8 cellular contexts compared by ENCODE assay signal in genomic region chr9:35603506-35603985, GRCh38. TPM values are rescaled to one million over a fixed set of nuclear protein-coding genes. Genes with fewer than 3 reads are reported as not detected.
DNase-seq lines count a peak whose midpoint lies in the region; ATAC-seq and TF ChIP-seq lines count a peak whose summit lies in the region.

No MANE protein-coding gene starts in this region.

- in situ Hi-C loops in gastrocnemius medialis (cut with MboI; ENCODE audit: low sequenced_read_pairs in 4 of 4) (no loop called here), GM13976 (cut with MboI; ENCODE audit: low sequenced_read_pairs, unreplicated experiment) (no loop called here)

- H3K36me3 Mint-ChIP-seq in activated naive CD8-positive, alpha-beta T cell = peaks cover 3% of the 10 kb centered on the region

- ATAC-seq in right cardiac atrium = peak; percentile 12 to 39
- peak; percentile 62 to 63 for ATAC-seq in gastrocnemius medialis

- no peak for TF ChIP-seq CTCF in gastrocnemius medialis (IDR thresholded peaks at IDR 0.05 in 4 of 5, conservative IDR thresholded peaks at IDR 0.05 in 1 of 5)
- TF ChIP-seq CTCF in GM13976 (IDR thresholded peaks at IDR 0.05; ENCODE audit: borderline replicate concordance, control extremely low read depth, extremely low read depth, insufficient read depth, missing control alignments) = no peak

- intact Hi-C loops in right cardiac atrium (cut with DNase I) (no loop called here), gastrocnemius medialis (cut with DNase I; ENCODE audit: low total_unique reads) (loop anchor here (5.0 kb wide), 2 partner anchors 209 to 531 kb away; partner anchors contain the start of genes SPAG8 and VCP)

- peak; percentile 79 for DNase-seq in MG63
- peak; percentile 78 to 87 (median 82) for DNase-seq in right cardiac atrium
- DNase-seq in gastrocnemius medialis = peak; percentile 79 to 88
- no peak for DNase-seq in central memory CD4-positive, alpha-beta T cell
- DNase-seq in kidney tubule cell (ENCODE audit: low spot score) = no peak
- no peak for DNase-seq in GM13976 (ENCODE audit: low spot score)

- WGBS in right cardiac atrium = 1% methylated on average over 18 of the region's 18 CpGs

- TF ChIP-seq POLR2A in gastrocnemius medialis (IDR thresholded peaks at IDR 0.05) = no peak

- H3K27me3 ChIP-seq in MG63 (no peaks in the 10 kb centered on the region), right cardiac atrium (ENCODE audit: control insufficient read depth, insufficient read depth) (no peaks in the 10 kb centered on the region), gastrocnemius medialis (no peaks in the 10 kb centered on the region)

- H3K27me3 Mint-ChIP-seq in activated naive CD8-positive, alpha-beta T cell = no peaks in the 10 kb centered on the region

- H3K9ac ChIP-seq in ES-I3 (ENCODE audit: low read depth, low read length) = peak overlapping the region; percentile 72

- H3K4me1 Mint-ChIP-seq in activated naive CD8-positive, alpha-beta T cell (ENCODE audit: low read depth) = peaks cover 31% of the 10 kb centered on the region

- H3K4me1 ChIP-seq in ES-I3 (ENCODE audit: insufficient read depth, low read length) (peaks cover 2% of the 10 kb centered on the region; the same call in 1 of the 2 replicates), right cardiac atrium (ENCODE audit: control insufficient read depth, insufficient read depth, low read length) (no peaks in the 10 kb centered on the region), gastrocnemius medialis (peaks cover 33 to 45% of the 10 kb centered on the region in 2 donors)

- peak overlapping the region; percentile 50 for H3K4me3 ChIP-seq in MG63
- H3K4me3 ChIP-seq in right cardiac atrium (ENCODE audit: low read length) = peak overlapping the region; percentile 33
- peak overlapping the region; percentile 51 to 75 (median 62) for H3K4me3 ChIP-seq in gastrocnemius medialis

- H3K9me3 Mint-ChIP-seq in activated naive CD8-positive, alpha-beta T cell (ENCODE audit: low read depth) = no peaks in the 10 kb centered on the region

- H3K27ac ChIP-seq in right cardiac atrium (ENCODE audit: low read length) (peak overlapping the region; percentile 71), gastrocnemius medialis (peak overlapping the region; percentile 93 to 99 (median 99))

- peak overlapping the region; percentile 98 for H3K27ac Mint-ChIP-seq in activated naive CD8-positive, alpha-beta T cell

- no peaks in the 10 kb centered on the region; the same call in 1 of the 2 replicates for H3K36me3 ChIP-seq in ES-I3 (ENCODE audit: insufficient read depth, low read length)
- H3K36me3 ChIP-seq in MG63 = peaks cover 28% of the 10 kb centered on the region
- peaks cover 0 to 9% of the 10 kb centered on the region in 2 donors for H3K36me3 ChIP-seq in gastrocnemius medialis

- H3K9me3 ChIP-seq in ES-I3 (ENCODE audit: control insufficient read depth, insufficient read depth, low read length) = no peaks in the 10 kb centered on the region
- H3K9me3 ChIP-seq in MG63 = no peaks in the 10 kb centered on the region
- no peaks in the 10 kb centered on the region for H3K9me3 ChIP-seq in right cardiac atrium (ENCODE audit: control insufficient read depth, low read length)
- H3K9me3 ChIP-seq in gastrocnemius medialis = no peaks in the 10 kb centered on the region

- peak overlapping the region; percentile 97 for H3K4me3 Mint-ChIP-seq in activated naive CD8-positive, alpha-beta T cell

RNA-seq across cellular contexts. Expression of gene TESK1, which starts 1.5 kb away (rescaled TPM):
- total RNA-seq in MG63 (2014; rRNA removed; shearing (Covaris generic); ENCODE audit: low replicate concordance) = 17.4 and 21.5 TPM in 2 replicates
- total RNA-seq in right cardiac atrium = 10 to 100 TPM; 25.0 to 35.3 (median 27.4) TPM
- polyA plus RNA-seq in right cardiac atrium = 30.5 TPM
- total RNA-seq in gastrocnemius medialis = 100 to 1,000 TPM in 1 of 4 donors, 10 to 100 TPM in 3; 48.1 to 108 (median 65.4) TPM

RNA-seq across cellular contexts. Expression of gene CD72, which starts 14.7 kb away (rescaled TPM):
- 0.47 and 0.86 TPM in 2 replicates for total RNA-seq in MG63 (2014; rRNA removed; shearing (Covaris generic); ENCODE audit: low replicate concordance)
- total RNA-seq in right cardiac atrium (under 1 TPM; 0.58 to 0.68 (median 0.60) TPM), gastrocnemius medialis (10 to 100 TPM in 1 of 4 donors, under 1 TPM in 3; 0.40 to 18.3 (median 0.68) TPM)
- polyA plus RNA-seq in right cardiac atrium = 0.66 TPM

RNA-seq across cellular contexts. Expression of gene SIT1, which starts 47.2 kb away (rescaled TPM):
- total RNA-seq in MG63 (2014; rRNA removed; shearing (Covaris generic); ENCODE audit: low replicate concordance) = 1.4 and 4.0 TPM in 2 replicates
- total RNA-seq in right cardiac atrium (1 to 10 TPM in 1 of 4 donors, under 1 TPM in 1, not detected in 2; 0.26 to 1.5 TPM), gastrocnemius medialis (not detected)
- 0.14 TPM for polyA plus RNA-seq in right cardiac atrium

RNA-seq across cellular contexts. Expression of gene RMRP, which starts 54.3 kb away (rescaled TPM):
- total RNA-seq in MG63 (2014; rRNA removed; shearing (Covaris generic); ENCODE audit: low replicate concordance) = 8,012 and 15,182 TPM in 2 replicates
- total RNA-seq in right cardiac atrium (over 10,000 TPM; 19,654 to 22,919 (median 21,195) TPM), gastrocnemius medialis (100 to 1,000 TPM; 115 to 715 (median 367) TPM)
- 218 TPM for polyA plus RNA-seq in right cardiac atrium

RNA-seq across cellular contexts. Expression of gene CCDC107, which starts 54.5 kb away (rescaled TPM):
- total RNA-seq in MG63 (2014; rRNA removed; shearing (Covaris generic); ENCODE audit: low replicate concordance) = 72.4 and 84.4 TPM in 2 replicates
- total RNA-seq in right cardiac atrium (10 to 100 TPM; 54.7 to 61.6 (median 60.1) TPM), gastrocnemius medialis (10 to 100 TPM; 21.9 to 45.3 (median 31.5) TPM)
- 75.0 TPM for polyA plus RNA-seq in right cardiac atrium

Comparison
In these comparisons a context has a peak if more than half of its experiments do, and no peak if none do; other contexts are left out.
1. DNase-seq: peak in MG63 (single experiment), right cardiac atrium (3 of 3) and gastrocnemius medialis (2 of 2); none in central memory CD4-positive, alpha-beta T cell (single experiment), kidney tubule cell (single experiment) and GM13976 (single experiment).
2. Peak in every context shown above with its lines, with median percentiles within 50 percentile points of each other: H3K4me3 ChIP-seq.